ENCODE assay signal across 1 cellular context in genomic region chr17:21419299-21420239, GRCh38.
TF ChIP-seq lines count a peak whose summit lies in the region.

No MANE protein-coding gene starts in this region.

TF ChIP-seq in H1, 55 proteins besides CTCF, POLR2A, EP300 and RAD21 (continued from another document):
- TF ChIP-seq ZNF274 (IDR thresholded peaks at IDR 0.05; ENCODE audit: borderline replicate concordance, extremely low read depth, low read length) (no peak), SAP30 (IDR thresholded peaks at IDR 0.05; ENCODE audit: insufficient read depth, insufficient replicate concordance, low read length) (no peak), ATF2 (IDR thresholded peaks at IDR 0.05; ENCODE audit: low read length) (no peak), EGR1 (IDR thresholded peaks at IDR 0.05; ENCODE audit: borderline replicate concordance, low read depth, low read length) (no peak), POU5F1 (IDR thresholded peaks at IDR 0.05; ENCODE audit: low read depth, low read length) (no peak), JUND (IDR thresholded peaks at IDR 0.05; ENCODE audit: low read length) (no peak), FOSL1 (IDR thresholded peaks at IDR 0.05; ENCODE audit: insufficient read depth, low read depth, low read length) (no peak), E2F6 (IDR thresholded peaks at IDR 0.05) (no peak), CHD2 (IDR thresholded peaks at IDR 0.05; ENCODE audit: low read length) (no peak), RNF2 (IDR thresholded peaks at IDR 0.05; ENCODE audit: borderline replicate concordance, low read depth, low read length, missing control alignments, poor library complexity, severe bottlenecking) (no peak), SIX5 (IDR thresholded peaks at IDR 0.05; ENCODE audit: low read depth, low read length) (no peak), NRF1 (IDR thresholded peaks at IDR 0.05; ENCODE audit: low read depth, low read length) (no peak)
